ENCODE assay signal across 8 cellular contexts in the genomic region with DNA sequence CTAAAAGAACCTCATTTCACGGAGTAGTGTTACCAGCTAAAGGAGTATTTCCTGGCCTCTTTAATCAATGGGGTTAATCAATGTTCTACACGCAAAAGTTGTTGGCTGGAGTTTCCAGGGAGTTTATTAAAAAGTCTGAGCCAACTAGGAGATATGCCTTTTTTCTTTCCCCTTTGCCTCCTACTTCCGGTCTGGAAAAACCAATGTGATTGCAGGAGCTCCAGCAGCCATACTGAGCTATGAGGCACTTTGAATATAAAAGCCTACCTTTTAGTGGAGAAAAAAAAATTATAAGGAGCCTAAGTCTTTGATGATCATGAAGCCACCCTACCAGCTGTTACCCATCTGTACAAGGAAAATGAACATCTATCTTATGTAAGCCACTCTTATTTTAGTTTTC.
"Had no signal": no experiment of that assay in that cellular context is flagged by ENCODE, and none has a peak within 500 bp of the region (broad histone marks: within the 10 kb centered on the region; RNA-seq: fewer than 3 reads in every experiment).

No MANE protein-coding gene starts in this region.

- H3K36me3 Mint-ChIP-seq: IgD-negative memory B cell had no signal

- H3K4me3 ChIP-seq: GM23248 had no signal

- H3K4me1 Mint-ChIP-seq: H9 had no signal

- H3K9ac ChIP-seq: GM23248 had no signal

- DNase-seq: GM23248, GOT3, H9, HFFc6, KG1 had no signal

- FAIRE-seq: H54, HTR-8/SVneo had no signal

- H3K4me3 Mint-ChIP-seq: H9, HFFc6 had no signal

- H3K27ac Mint-ChIP-seq: H9, HFFc6, IgD-negative memory B cell had no signal

- H2AFZ ChIP-seq: GM23248 had no signal

- H3K27ac ChIP-seq: GM23248 had no signal
